1 cellular context compared by ENCODE assay signal in genomic region chr12:19014243-19014642, GRCh38.
TF ChIP-seq lines count a peak whose summit lies in the region.

No MANE protein-coding gene starts in this region.

TF ChIP-seq in GM23338, 12 proteins besides CTCF, POLR2A, EP300 and RAD21 (continued from another document):
- TF ChIP-seq ZNF462 (CRISPR knock-in tag; IDR thresholded peaks at IDR 0.05) (no peak), EZH2 (IDR thresholded peaks at IDR 0.05; ENCODE audit: low read depth, unreplicated experiment) (no peak), POLR2AphosphoS5 (IDR thresholded peaks at IDR 0.05; ENCODE audit: low read depth) (no peak), REST (IDR thresholded peaks at IDR 0.05; ENCODE audit: unreplicated experiment) (no peak), ZNF114 (CRISPR knock-in tag; IDR thresholded peaks at IDR 0.05) (no peak), NANOG (IDR thresholded peaks at IDR 0.05; ENCODE audit: borderline replicate concordance) (no peak), JUNB (IDR thresholded peaks at IDR 0.05; ENCODE audit: unreplicated experiment) (no peak), ZNF331 (CRISPR knock-in tag; IDR thresholded peaks at IDR 0.05; ENCODE audit: low read depth) (no peak), CREB1 (CRISPR knock-in tag; IDR thresholded peaks at IDR 0.05; ENCODE audit: low read depth) (no peak), ETS1 (IDR thresholded peaks at IDR 0.05) (no peak), EZH2phosphoT487 (IDR thresholded peaks at IDR 0.05; ENCODE audit: unreplicated experiment) (no peak)
